Comparison of ENCODE assay signal across 1 cellular context in genomic region chr6:111781055-111781708, GRCh38.
TF ChIP-seq lines count a peak whose summit lies in the region.

No MANE protein-coding gene starts in this region.

TF ChIP-seq in HEK293, 187 proteins besides CTCF, POLR2A, EP300 and RAD21 (continued from another document and continues in another):
- TF ChIP-seq ZNF280D (tag by site-specific recombination; IDR thresholded peaks at IDR 0.05) (no peak), ZNF629 (tag by site-specific recombination; IDR thresholded peaks at IDR 0.05) (peak; percentile 79), IKZF3 (tag by site-specific recombination; IDR thresholded peaks at IDR 0.05) (peak; percentile 67; the same call in 1 of the 2 replicates), KLF9 (tag by site-specific recombination; IDR thresholded peaks at IDR 0.05; ENCODE audit: low read depth) (no peak), ZNF426 (tag by site-specific recombination; IDR thresholded peaks at IDR 0.05) (no peak), ZNF792 (tag by site-specific recombination; IDR thresholded peaks at IDR 0.05) (no peak), ZNF791 (tag by site-specific recombination; IDR thresholded peaks at IDR 0.05) (no peak), ZBTB20 (tag by site-specific recombination; IDR thresholded peaks at IDR 0.05) (no peak), ZNF138 (tag by site-specific recombination; IDR thresholded peaks at IDR 0.05; ENCODE audit: borderline replicate concordance) (no peak), ZXDB (tag by site-specific recombination; IDR thresholded peaks at IDR 0.05) (peak; percentile 49), ZNF146 (tag by site-specific recombination; IDR thresholded peaks at IDR 0.05) (no peak), ZNF514 (tag by site-specific recombination; IDR thresholded peaks at IDR 0.05) (no peak), ZSCAN4 (tag by site-specific recombination; IDR thresholded peaks at IDR 0.05) (no peak), ZNF184 (tag by site-specific recombination; IDR thresholded peaks at IDR 0.05) (no peak), ZNF660 (tag by site-specific recombination; IDR thresholded peaks at IDR 0.05) (no peak), EGR2 (tag by site-specific recombination; IDR thresholded peaks at IDR 0.05; ENCODE audit: low read depth) (no peak), GLIS1 (tag by site-specific recombination; IDR thresholded peaks at IDR 0.05) (no peak), ZBTB44 (tag by site-specific recombination; IDR thresholded peaks at IDR 0.05) (no peak), ZNF843 (tag by site-specific recombination; IDR thresholded peaks at IDR 0.05) (peak; percentile 63; the same call in 1 of the 2 replicates), ZFHX2 (tag by site-specific recombination; conservative IDR thresholded peaks at IDR 0.05) (no peak), ZNF624 (tag by site-specific recombination; IDR thresholded peaks at IDR 0.05) (no peak), WT1 (tag by site-specific recombination; IDR thresholded peaks at IDR 0.05) (no peak), ZNF341 (tag by site-specific recombination; IDR thresholded peaks at IDR 0.05; ENCODE audit: low read depth) (peak; percentile 38; the same call in 1 of the 2 replicates), ZNF423 (tag by site-specific recombination; IDR thresholded peaks at IDR 0.05) (no peak), ZNF658 (tag by site-specific recombination; IDR thresholded peaks at IDR 0.05) (no peak), SP7 (tag by site-specific recombination; IDR thresholded peaks at IDR 0.05) (peak; percentile 73), ZNF24 (tag by site-specific recombination; IDR thresholded peaks at IDR 0.05) (no peak), TRIM28 (IDR thresholded peaks at IDR 0.05; ENCODE audit: borderline replicate concordance, low read length) (peak; percentile 88), ZNF707 (tag by site-specific recombination; IDR thresholded peaks at IDR 0.05) (no peak), ZNF549 (tag by site-specific recombination; IDR thresholded peaks at IDR 0.05) (no peak), PRDM2 (tag by site-specific recombination; IDR thresholded peaks at IDR 0.05; ENCODE audit: borderline replicate concordance) (no peak), ZNF623 (tag by site-specific recombination; IDR thresholded peaks at IDR 0.05) (no peak), ZNF639 (tag by site-specific recombination; IDR thresholded peaks at IDR 0.05) (no peak), SCRT2 (tag by site-specific recombination; IDR thresholded peaks at IDR 0.05) (peak; percentile 70), ZNF394 (tag by site-specific recombination; IDR thresholded peaks at IDR 0.05; ENCODE audit: borderline replicate concordance) (no peak), OVOL3 (tag by site-specific recombination; IDR thresholded peaks at IDR 0.05) (no peak), ZNF354C (tag by site-specific recombination; IDR thresholded peaks at IDR 0.05; ENCODE audit: borderline replicate concordance, low read depth) (no peak), KLF7 (tag by site-specific recombination; IDR thresholded peaks at IDR 0.05; ENCODE audit: borderline replicate concordance) (no peak), ZNF596 (tag by site-specific recombination; IDR thresholded peaks at IDR 0.05) (no peak), KLF17 (tag by site-specific recombination; IDR thresholded peaks at IDR 0.05) (no peak), ZNF133 (tag by site-specific recombination; IDR thresholded peaks at IDR 0.05) (no peak), SP3 (tag by site-specific recombination; IDR thresholded peaks at IDR 0.05) (no peak), ZNF777 (tag by site-specific recombination; IDR thresholded peaks at IDR 0.05; ENCODE audit: borderline replicate concordance) (no peak), ZNF248 (tag by site-specific recombination; IDR thresholded peaks at IDR 0.05) (no peak), KLF10 (tag by site-specific recombination; IDR thresholded peaks at IDR 0.05) (no peak), KLF16 (tag by site-specific recombination; IDR thresholded peaks at IDR 0.05) (peak; percentile 33; the same call in 1 of the 2 replicates), ZNF433 (tag by site-specific recombination; IDR thresholded peaks at IDR 0.05; ENCODE audit: low read depth) (no peak), ZNF391 (tag by site-specific recombination; IDR thresholded peaks at IDR 0.05; ENCODE audit: borderline replicate concordance, low read depth) (no peak), ZNF664 (tag by site-specific recombination; IDR thresholded peaks at IDR 0.05) (no peak), YY2 (tag by site-specific recombination; IDR thresholded peaks at IDR 0.05) (no peak), GLI2 (tag by site-specific recombination; IDR thresholded peaks at IDR 0.05; ENCODE audit: borderline replicate concordance, low read depth) (no peak), ZFP41 (tag by site-specific recombination; IDR thresholded peaks at IDR 0.05; ENCODE audit: borderline replicate concordance) (no peak), ZNF785 (tag by site-specific recombination; IDR thresholded peaks at IDR 0.05) (no peak), ZBTB8A (tag by site-specific recombination; IDR thresholded peaks at IDR 0.05) (no peak), ZNF37A (tag by site-specific recombination; IDR thresholded peaks at IDR 0.05) (no peak), SCRT1 (tag by site-specific recombination; IDR thresholded peaks at IDR 0.05; ENCODE audit: borderline replicate concordance) (no peak), TSHZ1 (tag by site-specific recombination; IDR thresholded peaks at IDR 0.05; ENCODE audit: borderline replicate concordance) (no peak)
